In the genomic region with DNA sequence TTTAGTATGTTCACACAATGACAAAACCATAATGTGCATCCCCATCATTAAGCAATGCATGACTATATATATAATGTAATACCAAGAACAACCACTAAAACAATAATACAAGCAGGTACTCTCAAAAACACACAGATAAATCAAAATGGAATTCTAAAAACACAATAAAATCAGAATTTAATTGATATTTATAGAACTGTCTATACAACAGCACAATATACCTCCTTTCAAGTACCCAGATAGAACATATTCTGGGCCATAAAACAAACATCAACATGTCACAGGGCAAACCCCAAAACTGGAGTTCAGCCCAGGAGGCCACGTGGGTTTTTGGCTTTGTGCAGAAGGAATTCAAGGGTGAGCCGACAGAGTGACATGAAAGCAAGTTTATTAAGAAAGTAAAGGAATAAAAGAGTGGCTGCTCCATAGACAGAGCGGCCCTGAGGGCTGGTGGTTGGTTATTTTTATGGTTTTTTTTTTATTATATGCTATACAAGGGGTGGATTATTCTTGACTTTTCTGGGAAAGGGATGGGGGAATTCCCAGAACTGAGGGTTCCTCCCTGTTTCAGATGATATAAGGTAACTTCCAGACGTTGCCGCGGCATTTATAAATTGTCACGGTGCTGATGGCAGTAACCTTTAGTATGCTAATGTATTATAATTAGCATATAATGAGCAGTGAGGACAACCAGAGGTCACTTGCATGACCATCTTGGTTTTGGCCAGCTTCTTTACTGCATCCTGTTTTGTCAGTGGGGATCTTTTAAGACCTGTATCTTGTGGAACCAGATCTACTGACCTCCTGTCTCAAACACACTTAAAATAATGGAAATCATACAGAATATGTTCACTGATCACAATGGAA, we compare ENCODE assay signal across 12 cellular contexts. TPM values are rescaled to one million over a fixed set of nuclear protein-coding genes. Genes with fewer than 3 reads are reported as not detected.
DNase-seq lines count a peak whose midpoint lies in the region; ATAC-seq and TF ChIP-seq lines count a peak whose summit lies in the region.
"Had no signal": no experiment of that assay in that cellular context is flagged by ENCODE, and none has a peak within 500 bp of the region (broad histone marks: within the 10 kb centered on the region; RNA-seq: fewer than 3 reads in every experiment).

No MANE protein-coding gene starts in this region.

- peaks cover 13% of the 10 kb centered on the region for H3K4me1 ChIP-seq in CD8-positive, alpha-beta T cell (ENCODE audit: insufficient read depth, low read length)

- POLR2A ChIA-PET in CD8-positive, alpha-beta T cell (lab: Charles Lee) = no interaction called here
- POLR2A ChIA-PET in T-cell (lab: Charles Lee) = interaction anchor here (0.7 kb wide), 2 partner anchors 9 to 89 kb away, joined by 4 to 5 read pairs; no protein-coding TSS in a partner anchor

- no peak overlapping the region for H3K27ac ChIP-seq in CD8-positive, alpha-beta T cell (ENCODE audit: low read depth, low read length)

- H3K9me3 ChIP-seq in CD8-positive, alpha-beta T cell (ENCODE audit: low read length) = no peaks in the 10 kb centered on the region

- no peaks in the 10 kb centered on the region for H3K36me3 ChIP-seq in CD8-positive, alpha-beta T cell (ENCODE audit: insufficient read depth, low read length)

- no peak overlapping the region for H3K4me3 Mint-ChIP-seq in CD8-positive, alpha-beta T cell
- no peak overlapping the region for H3K4me3 Mint-ChIP-seq in endothelial cell (ENCODE audit: unreplicated experiment)
- no peak overlapping the region for H3K4me3 Mint-ChIP-seq in T-cell
- H3K4me3 Mint-ChIP-seq: activated CD4-positive, alpha-beta T cell treated with anti-CD3 and anti-CD28 coated beads for 36 hours; activated naive CD4-positive, alpha-beta T cell treated with anti-CD3 and anti-CD28 coated beads, Interleukin-2, amount 50 U/mL, for 24 hours had no signal

- H3K27me3 Mint-ChIP-seq in CD8-positive, alpha-beta T cell (ENCODE audit: low read depth) = peaks cover 11% of the 10 kb centered on the region
- H3K27me3 Mint-ChIP-seq in endothelial cell (ENCODE audit: unreplicated experiment) (no peaks in the 10 kb centered on the region), T-cell (peaks cover 8 to 19% of the 10 kb centered on the region in 2 donors)

- H3K27ac Mint-ChIP-seq in CD8-positive, alpha-beta T cell = no peak overlapping the region
- H3K27ac Mint-ChIP-seq in endothelial cell (ENCODE audit: unreplicated experiment) = no peak overlapping the region
- H3K27ac Mint-ChIP-seq in T-cell = no peak overlapping the region
- H3K27ac Mint-ChIP-seq: activated CD4-positive, alpha-beta T cell treated with anti-CD3 and anti-CD28 coated beads for 36 hours; activated naive CD4-positive, alpha-beta T cell treated with anti-CD3 and anti-CD28 coated beads, Interleukin-2, amount 50 U/mL, for 24 hours had no signal

- no peaks in the 10 kb centered on the region for H3K36me3 Mint-ChIP-seq in CD8-positive, alpha-beta T cell
- H3K36me3 Mint-ChIP-seq in endothelial cell (ENCODE audit: low read depth, unreplicated experiment) (no peaks in the 10 kb centered on the region), T-cell (no peaks in the 10 kb centered on the region)

- H3K4me3 ChIP-seq in CD8-positive, alpha-beta T cell (ENCODE audit: low read depth, low read length) = no peak overlapping the region

- no peak for ATAC-seq in CD8-positive, alpha-beta T cell
- ATAC-seq in T-cell (replicated peaks in 1 of 4) = no peak
- ATAC-seq in HG02759 (IDR thresholded peaks at IDR 0.05; ENCODE audit: unreplicated experiment) = no peak
- ATAC-seq in HG03521 (IDR thresholded peaks at IDR 0.05; ENCODE audit: unreplicated experiment) = no peak
- ATAC-seq: activated CD4-positive, alpha-beta T cell treated with anti-CD3 and anti-CD28 coated beads for 36 hours had no signal

- peaks cover 18% of the 10 kb centered on the region for H3K4me1 Mint-ChIP-seq in CD8-positive, alpha-beta T cell (ENCODE audit: low read depth)
- H3K4me1 Mint-ChIP-seq in endothelial cell (ENCODE audit: unreplicated experiment) (peaks cover 14% of the 10 kb centered on the region), T-cell (peaks cover 25 to 38% (median 26%) of the 10 kb centered on the region in 3 donors)

- H3K27me3 ChIP-seq in CD8-positive, alpha-beta T cell (ENCODE audit: insufficient read depth, low read length) = no peaks in the 10 kb centered on the region

- intact Hi-C loops in CD8-positive, alpha-beta T cell (cut with DNase I, micrococcal nuclease) = no loop called here

- no peak for DNase-seq in CD8-positive, alpha-beta T cell
- peak; percentile 20 for DNase-seq in LoVo (ENCODE audit: low spot score)
- DNase-seq in endothelial cell (ENCODE audit: low spot score) = no peak
- DNase-seq in occipital lobe (lab: John Stamatoyannopoulos, UW) = peak; percentile 5
- no peak for DNase-seq in T-cell
- DNase-seq in AG20443 (ENCODE audit: low spot score) = no peak
- DNase-seq: activated CD4-positive, alpha-beta T cell treated with anti-CD3 and anti-CD28 coated beads for 36 hours; GOT3; NCI-H187 had no signal

- CTCF ChIA-PET in CD8-positive, alpha-beta T cell (lab: Charles Lee) = no interaction called here
- CTCF ChIA-PET in T-cell (lab: Charles Lee) = no interaction called here

- peaks cover 9% of the 10 kb centered on the region for H3K9me3 Mint-ChIP-seq in CD8-positive, alpha-beta T cell
- no peaks in the 10 kb centered on the region for H3K9me3 Mint-ChIP-seq in endothelial cell (ENCODE audit: unreplicated experiment)
- H3K9me3 Mint-ChIP-seq in T-cell = peaks cover 0 to 9% (median 4%) of the 10 kb centered on the region in 3 donors

- TF ChIP-seq CTCF in CD8-positive, alpha-beta T cell (IDR thresholded peaks at IDR 0.05) = peak; percentile 18
- peak; percentile 51 for TF ChIP-seq CTCF in endothelial cell (IDR thresholded peaks at IDR 0.05; ENCODE audit: unreplicated experiment)

RNA-seq across cellular contexts. Expression of gene RAB23, which starts 5.6 kb away (rescaled TPM):
- under 1 TPM; 0.08 TPM for total RNA-seq in CD8-positive, alpha-beta T cell
- 8.1 TPM for total RNA-seq in endothelial cell (ENCODE audit: unreplicated experiment)
- 51.3 TPM for total RNA-seq in occipital lobe
- 1 to 10 TPM in 2 of 5 donors, under 1 TPM in 3; 0.23 to 1.6 (median 0.82) TPM for total RNA-seq in T-cell

RNA-seq across cellular contexts. Expression of gene BAG2, which starts 44.3 kb away (rescaled TPM):
- total RNA-seq in CD8-positive, alpha-beta T cell = 1 to 10 TPM; 4.6 to 5.0 TPM
- total RNA-seq in endothelial cell (ENCODE audit: unreplicated experiment) (1.3 TPM), occipital lobe (3.7 TPM), T-cell (1 to 10 TPM; 3.2 to 5.1 (median 3.9) TPM)

Comparison
In these comparisons a context has a peak if more than half of its experiments do, and no peak if none do; other contexts are left out.
1. DNase-seq: peak in LoVo (single experiment) and occipital lobe (single experiment); none in CD8-positive, alpha-beta T cell (0 of 7), endothelial cell (single experiment), T-cell (0 of 34) and AG20443 (single experiment).